Comparison of ENCODE assay signal across 15 cellular contexts in genomic region chr1:3892748-3893147, GRCh38. TPM values are rescaled to one million over a fixed set of nuclear protein-coding genes. Genes with fewer than 3 reads are reported as not detected.
DNase-seq lines count a peak whose midpoint lies in the region; ATAC-seq and TF ChIP-seq lines count a peak whose summit lies in the region.
"Had no signal": no experiment of that assay in that cellular context is flagged by ENCODE, and none has a peak within 500 bp of the region (broad histone marks: within the 10 kb centered on the region; RNA-seq: fewer than 3 reads in every experiment).

No MANE protein-coding gene starts in this region.

- no peak for DNase-seq in activated naive CD8-positive, alpha-beta T cell treated with anti-CD3 and anti-CD28 coated beads, Interleukin-2, amount 10 ng/mL, durations not matched to agents 7 days and 5 days
- no peak for DNase-seq in activated naive CD8-positive, alpha-beta T cell treated with anti-CD3 and anti-CD28 coated beads for 36 hours
- DNase-seq in astrocyte of the hippocampus (ENCODE audit: low read depth, low spot score) (peak; percentile 52), left lung (peak; percentile 70 to 79), testis (peak; percentile 75), endodermal cell (no peak), Calu3 (no peak)
- no peak for DNase-seq in activated CD4-positive, alpha-beta T cell treated with anti-CD3 and anti-CD28 coated beads for 4 hours
- DNase-seq: ACHN; activated CD4-positive, alpha-beta T cell treated with anti-CD3 and anti-CD28 coated beads, Interleukin-2, amount 50 U/mL, for 1 hour; activated T-cell treated with anti-CD3 and anti-CD28 coated beads, Interleukin-2, amount 50 U/mL, for 48 hours; colonic mucosa; NCI-H1930; transverse colon had no signal

- no peak overlapping the region for H3K9ac ChIP-seq in endodermal cell (ENCODE audit: extremely low read depth, low read length, poor library complexity, severe bottlenecking)

- no TSS peak for BruUV-seq in Calu3 (replicated peaks; lab: Mats Ljungman, UMichigan)

- H3K4me3 ChIP-seq in left lung (no peak overlapping the region), testis (no peak overlapping the region), endodermal cell (ENCODE audit: low read length) (no peak overlapping the region)
- H3K4me3 ChIP-seq: colonic mucosa, transverse colon had no signal

- peaks cover 20% of the 10 kb centered on the region for H3K36me3 Mint-ChIP-seq in activated naive CD8-positive, alpha-beta T cell treated with anti-CD3 and anti-CD28 coated beads, Interleukin-2, amount 10 ng/mL, durations not matched to agents 7 days and 5 days
- H3K36me3 Mint-ChIP-seq in activated naive CD8-positive, alpha-beta T cell treated with anti-CD3 and anti-CD28 coated beads for 36 hours = peaks cover 44% of the 10 kb centered on the region
- H3K36me3 Mint-ChIP-seq in endodermal cell (ENCODE audit: low read depth) = peaks cover 54% of the 10 kb centered on the region
- peaks cover 14% of the 10 kb centered on the region for H3K36me3 Mint-ChIP-seq in Calu3 (ENCODE audit: insufficient read depth, unreplicated experiment)

- no peak overlapping the region for H3K27ac Mint-ChIP-seq in activated naive CD8-positive, alpha-beta T cell treated with anti-CD3 and anti-CD28 coated beads, Interleukin-2, amount 10 ng/mL, durations not matched to agents 7 days and 5 days
- no peak overlapping the region for H3K27ac Mint-ChIP-seq in activated naive CD8-positive, alpha-beta T cell treated with anti-CD3 and anti-CD28 coated beads for 36 hours
- H3K27ac Mint-ChIP-seq in endodermal cell (no peak overlapping the region), Calu3 (ENCODE audit: unreplicated experiment) (no peak overlapping the region)
- H3K27ac Mint-ChIP-seq: T-helper 1 cell treated with Interleukin-12 subunit alpha and Interleukin-12 subunit beta and Interleukin-4 antibody, amounts not matched to agents 30 μg/mL and 1 μg/mL, for 36 hours had no signal

- no peak for ATAC-seq in activated naive CD8-positive, alpha-beta T cell treated with anti-CD3 and anti-CD28 coated beads, Interleukin-2, amount 10 ng/mL, durations not matched to agents 7 days and 5 days (ENCODE audit: low read depth)
- peak; percentile 87 for ATAC-seq in left lung

- POLR2A ChIA-PET in activated naive CD8-positive, alpha-beta T cell treated with anti-CD3 and anti-CD28 coated beads, Interleukin-2, amount 10 ng/mL, durations not matched to agents 7 days and 5 days (lab: Charles Lee) = no interaction called here

- CTCF ChIA-PET in Calu3 (lab: Charles Lee) = no interaction called here

- H3K27me3 ChIP-seq in left lung (no peaks in the 10 kb centered on the region), testis (no peaks in the 10 kb centered on the region), endodermal cell (ENCODE audit: control insufficient read depth, insufficient read depth, low read length, poor library complexity, severe bottlenecking) (no peaks in the 10 kb centered on the region)
- H3K27me3 ChIP-seq: colonic mucosa, transverse colon had no signal

- H3K4me3 Mint-ChIP-seq in activated naive CD8-positive, alpha-beta T cell treated with anti-CD3 and anti-CD28 coated beads, Interleukin-2, amount 10 ng/mL, durations not matched to agents 7 days and 5 days = peak overlapping the region; percentile 5
- H3K4me3 Mint-ChIP-seq in activated naive CD8-positive, alpha-beta T cell treated with anti-CD3 and anti-CD28 coated beads for 36 hours = no peak overlapping the region
- no peak overlapping the region for H3K4me3 Mint-ChIP-seq in endodermal cell
- no peak overlapping the region for H3K4me3 Mint-ChIP-seq in Calu3 (ENCODE audit: low read depth, unreplicated experiment)
- H3K4me3 Mint-ChIP-seq: T-helper 1 cell treated with Interleukin-12 subunit alpha and Interleukin-12 subunit beta and Interleukin-4 antibody, amounts not matched to agents 30 μg/mL and 1 μg/mL, for 36 hours had no signal

- no peak for TF ChIP-seq POLR2A in testis (IDR thresholded peaks at IDR 0.05)

- H3K9me3 ChIP-seq in left lung (peaks cover 0 to 2% of the 10 kb centered on the region in 2 donors), testis (no peaks in the 10 kb centered on the region), endodermal cell (ENCODE audit: control insufficient read depth, low read length) (peaks cover under 1% of the 10 kb centered on the region)
- H3K9me3 ChIP-seq: colonic mucosa had no signal

- 46 to 56% methylated on average over 14 of the region's 14 CpGs for WGBS in testis, 2 donors
- 88 to 94% methylated on average over 13 to 14 of the region's 14 CpGs for WGBS in endodermal cell (ENCODE audit: insufficient coverage in 1 of 2, insufficient read length in 1 of 2), 2 experiments

- no peak overlapping the region for H3K27ac ChIP-seq in left lung
- no peak overlapping the region for H3K27ac ChIP-seq in testis
- no peak overlapping the region for H3K27ac ChIP-seq in endodermal cell (ENCODE audit: low read depth, low read length)
- H3K27ac ChIP-seq: colonic mucosa, transverse colon had no signal

- no peak for TF ChIP-seq CTCF in left lung (IDR thresholded peaks at IDR 0.05)
- TF ChIP-seq CTCF in testis (IDR thresholded peaks at IDR 0.05) = no peak
- no peak for TF ChIP-seq CTCF in endodermal cell (conservative IDR thresholded peaks at IDR 0.05)
- no peak for TF ChIP-seq CTCF in Calu3 (IDR thresholded peaks at IDR 0.05; ENCODE audit: unreplicated experiment)

- H3K9me3 Mint-ChIP-seq in activated naive CD8-positive, alpha-beta T cell treated with anti-CD3 and anti-CD28 coated beads, Interleukin-2, amount 10 ng/mL, durations not matched to agents 7 days and 5 days = peaks cover 2% of the 10 kb centered on the region
- peaks cover 4% of the 10 kb centered on the region for H3K9me3 Mint-ChIP-seq in activated naive CD8-positive, alpha-beta T cell treated with anti-CD3 and anti-CD28 coated beads for 36 hours
- H3K9me3 Mint-ChIP-seq in endodermal cell (peaks cover 1% of the 10 kb centered on the region), Calu3 (ENCODE audit: low read depth, unreplicated experiment) (no peaks in the 10 kb centered on the region)

- peaks cover 0 to 57% of the 10 kb centered on the region in 2 donors for H3K36me3 ChIP-seq in left lung
- H3K36me3 ChIP-seq in testis (ENCODE audit: low read depth, missing control alignments) = no peaks in the 10 kb centered on the region
- H3K36me3 ChIP-seq in endodermal cell (ENCODE audit: control insufficient read depth, insufficient read depth, low read length) = peaks cover 54% of the 10 kb centered on the region
- H3K36me3 ChIP-seq: colonic mucosa had no signal

- H3K27me3 Mint-ChIP-seq in activated naive CD8-positive, alpha-beta T cell treated with anti-CD3 and anti-CD28 coated beads, Interleukin-2, amount 10 ng/mL, durations not matched to agents 7 days and 5 days = no peaks in the 10 kb centered on the region
- no peaks in the 10 kb centered on the region for H3K27me3 Mint-ChIP-seq in activated naive CD8-positive, alpha-beta T cell treated with anti-CD3 and anti-CD28 coated beads for 36 hours
- H3K27me3 Mint-ChIP-seq in endodermal cell (ENCODE audit: insufficient read depth) (no peaks in the 10 kb centered on the region), Calu3 (ENCODE audit: unreplicated experiment) (no peaks in the 10 kb centered on the region)

- peaks cover 25% of the 10 kb centered on the region for H3K4me1 Mint-ChIP-seq in activated naive CD8-positive, alpha-beta T cell treated with anti-CD3 and anti-CD28 coated beads, Interleukin-2, amount 10 ng/mL, durations not matched to agents 7 days and 5 days
- peaks cover 35% of the 10 kb centered on the region for H3K4me1 Mint-ChIP-seq in activated naive CD8-positive, alpha-beta T cell treated with anti-CD3 and anti-CD28 coated beads for 36 hours
- H3K4me1 Mint-ChIP-seq in endodermal cell (no peaks in the 10 kb centered on the region), Calu3 (ENCODE audit: low read depth, unreplicated experiment) (no peaks in the 10 kb centered on the region)

- intact Hi-C loops in left lung (cut with DNase I) (no loop called here), testis (cut with DNase I; ENCODE audit: low total_unique reads) (no loop called here), Calu3 (cut with micrococcal nuclease; ENCODE audit: unreplicated experiment) (no loop called here)

- H3K4me1 ChIP-seq in left lung = peaks cover 0 to 26% of the 10 kb centered on the region in 2 donors
- no peaks in the 10 kb centered on the region for H3K4me1 ChIP-seq in testis
- H3K4me1 ChIP-seq in endodermal cell (ENCODE audit: control insufficient read depth, insufficient read depth, low read length) = no peaks in the 10 kb centered on the region
- H3K4me1 ChIP-seq: colonic mucosa had no signal

RNA-seq across cellular contexts. Expression of gene C1orf174, which starts 7.3 kb away (rescaled TPM):
- 10 to 100 TPM; 31.1 to 34.4 TPM for total RNA-seq in activated naive CD8-positive, alpha-beta T cell treated with anti-CD3 and anti-CD28 coated beads, Interleukin-2, amount 10 ng/mL, durations not matched to agents 7 days and 5 days
- total RNA-seq in activated naive CD8-positive, alpha-beta T cell treated with anti-CD3 and anti-CD28 coated beads for 36 hours = 10 to 100 TPM; 51.0 to 53.1 TPM
- 10 to 100 TPM; 19.3 to 29.5 TPM for total RNA-seq in left lung
- 10 to 100 TPM; 28.8 to 29.7 TPM for total RNA-seq in testis
- polyA plus RNA-seq in testis (ENCODE audit: insufficient read depth, low read depth, low replicate concordance) = 22.9 TPM
- total RNA-seq in endodermal cell = 10 to 100 TPM; 28.4 to 38.4 TPM
- polyA plus RNA-seq in endodermal cell (2013, experiment 1 of 2) = 44.2 TPM
- 42.5 TPM for polyA plus RNA-seq in endodermal cell (2013, experiment 2 of 2)
- total RNA-seq in Calu3 (2022) = 20.9 and 21.1 TPM in 2 replicates

RNA-seq across cellular contexts. Expression of gene DFFB, which starts 35.5 kb away (rescaled TPM):
- total RNA-seq in activated naive CD8-positive, alpha-beta T cell treated with anti-CD3 and anti-CD28 coated beads, Interleukin-2, amount 10 ng/mL, durations not matched to agents 7 days and 5 days = 10 to 100 TPM; 14.3 to 15.8 TPM
- total RNA-seq in activated naive CD8-positive, alpha-beta T cell treated with anti-CD3 and anti-CD28 coated beads for 36 hours = 10 to 100 TPM in 1 of 2 experiments, 1 to 10 TPM in 1; 8.8 to 11.1 TPM
- 1 to 10 TPM; 5.4 to 8.9 TPM for total RNA-seq in left lung
- total RNA-seq in testis = 1 to 10 TPM; 6.9 to 8.4 TPM
- polyA plus RNA-seq in testis (ENCODE audit: insufficient read depth, low read depth, low replicate concordance) = 3.4 TPM
- 1 to 10 TPM; 7.2 to 7.6 TPM for total RNA-seq in endodermal cell
- 6.5 TPM for polyA plus RNA-seq in endodermal cell (2013, experiment 1 of 2)
- 6.5 TPM for polyA plus RNA-seq in endodermal cell (2013, experiment 2 of 2)
- total RNA-seq in Calu3 (2022) = 6.5 and 6.6 TPM in 2 replicates

RNA-seq across cellular contexts. Expression of gene CEP104, which starts 35.7 kb away (rescaled TPM):
- total RNA-seq in activated naive CD8-positive, alpha-beta T cell treated with anti-CD3 and anti-CD28 coated beads, Interleukin-2, amount 10 ng/mL, durations not matched to agents 7 days and 5 days = 10 to 100 TPM; 44.6 to 46.9 TPM
- total RNA-seq in activated naive CD8-positive, alpha-beta T cell treated with anti-CD3 and anti-CD28 coated beads for 36 hours = 10 to 100 TPM; 28.8 to 40.1 TPM
- 10 to 100 TPM; 44.8 to 49.5 TPM for total RNA-seq in left lung
- total RNA-seq in testis = 10 to 100 TPM; 41.5 to 55.1 TPM
- polyA plus RNA-seq in testis (ENCODE audit: insufficient read depth, low read depth, low replicate concordance) = 80.4 TPM
- 10 to 100 TPM; 34.2 to 47.5 TPM for total RNA-seq in endodermal cell
- 24.2 TPM for polyA plus RNA-seq in endodermal cell (2013, experiment 1 of 2)
- polyA plus RNA-seq in endodermal cell (2013, experiment 2 of 2) = 18.7 TPM
- 29.4 and 34.3 TPM in 2 replicates for total RNA-seq in Calu3 (2022)

Comparison
In these comparisons a context has a peak if more than half of its experiments do, and no peak if none do; other contexts are left out.
1. DNase-seq: peak in astrocyte of the hippocampus (single experiment), left lung (2 of 2) and testis (single experiment); none in activated naive CD8-positive, alpha-beta T cell treated with anti-CD3 and anti-CD28 coated beads, Interleukin-2, amount 10 ng/mL, durations not matched to agents 7 days and 5 days (single experiment), activated naive CD8-positive, alpha-beta T cell treated with anti-CD3 and anti-CD28 coated beads for 36 hours (single experiment), endodermal cell (single experiment), activated CD4-positive, alpha-beta T cell treated with anti-CD3 and anti-CD28 coated beads for 4 hours (0 of 2) and Calu3 (single experiment).